In genomic region chr1:94755675-94756074, GRCh38 we compare ENCODE assay signal across 9 cellular contexts.
DNase-seq lines count a peak whose midpoint lies in the region; TF ChIP-seq lines count a peak whose summit lies in the region.
"Had no signal": no experiment of that assay in that cellular context is flagged by ENCODE, and none has a peak within 500 bp of the region (broad histone marks: within the 10 kb centered on the region; RNA-seq: fewer than 3 reads in every experiment).

No MANE protein-coding gene starts in this region.

- peak overlapping the region; percentile 34 for H3K27ac Mint-ChIP-seq in activated CD4-positive, alpha-beta T cell treated with anti-CD3 and anti-CD28 coated beads, Interleukin-2, amount 10 ng/mL, durations not matched to agents 7 days and 5 days
- H3K27ac Mint-ChIP-seq in type B pancreatic cell, result peak overlapping the region; percentile 39

- H3K9me3 ChIP-seq in adrenal gland (replicated peaks in 1 of 3), result no peaks in the 10 kb centered on the region
- H3K9me3 ChIP-seq: BLaER1 had no signal

- peaks cover 2% of the 10 kb centered on the region for H3K9me3 Mint-ChIP-seq in activated CD4-positive, alpha-beta T cell treated with anti-CD3 and anti-CD28 coated beads, Interleukin-2, amount 10 ng/mL, durations not matched to agents 7 days and 5 days
- H3K9me3 Mint-ChIP-seq in type B pancreatic cell, result peaks cover 9% of the 10 kb centered on the region

- peak overlapping the region in 2 of 5 donors; percentile 52 to 61 for H3K27ac ChIP-seq in adrenal gland
- H3K27ac ChIP-seq: BLaER1 had no signal

- H3K4me1 ChIP-seq in adrenal gland (replicated peaks in 1 of 2), result peaks cover 28 to 43% of the 10 kb centered on the region in 2 donors
- H3K4me1 ChIP-seq: BLaER1 had no signal

- peak; percentile 9 for DNase-seq in activated CD4-positive, alpha-beta T cell treated with anti-CD3 and anti-CD28 coated beads, Interleukin-2, amount 10 ng/mL, durations not matched to agents 7 days and 5 days
- no peak for DNase-seq in activated CD4-positive, alpha-beta T cell treated with anti-CD3 and anti-CD28 coated beads, Interleukin-2, amount 50 U/mL, for 48 hours
- DNase-seq in adrenal gland, result peak; percentile 25 to 69 (median 35)
- DNase-seq in iPS-NIHi7 (ENCODE audit: extremely low spot score), result peak; percentile 29
- no peak for DNase-seq in type B pancreatic cell (ENCODE audit: extremely low spot score, unreplicated experiment)
- no peak for DNase-seq in NCI-H1092 treated with DMSO at 0.1 percent for 48 hours (lab: John Stamatoyannopoulos, UW)
- DNase-seq in HEK293T (ENCODE audit: extremely low spot score), result no peak
- no peak for DNase-seq in superior temporal gyrus (ENCODE audit: extremely low spot score)

- H3K4me3 ChIP-seq in adrenal gland, result no peak overlapping the region
- H3K4me3 ChIP-seq: BLaER1 had no signal

- TF ChIP-seq CTCF in adrenal gland (IDR thresholded peaks at IDR 0.05) (no peak), type B pancreatic cell (conservative IDR thresholded peaks at IDR 0.05) (no peak)

- TF ChIP-seq POLR2A in adrenal gland (IDR thresholded peaks at IDR 0.05), result no peak

- intact Hi-C loops in adrenal gland (cut with DNase I), result no loop called here

- WGBS in adrenal gland, 4 donors, result 36 to 43% (median 38%) methylated on average over 5 to 7 of the region's 7 CpGs

- CTCF ChIA-PET in activated CD4-positive, alpha-beta T cell treated with anti-CD3 and anti-CD28 coated beads, Interleukin-2, amount 10 ng/mL, durations not matched to agents 7 days and 5 days (lab: Charles Lee), result interaction anchor here (0.8 kb wide), 1 partner anchor 18 kb away, joined by 3 read pairs; no protein-coding TSS in a partner anchor
- CTCF ChIA-PET in HEK293T (lab: Yijun Ruan, JAX), result no interaction called here

- H3K36me3 Mint-ChIP-seq in activated CD4-positive, alpha-beta T cell treated with anti-CD3 and anti-CD28 coated beads, Interleukin-2, amount 10 ng/mL, durations not matched to agents 7 days and 5 days (ENCODE audit: low read depth), result no peaks in the 10 kb centered on the region
- H3K36me3 Mint-ChIP-seq in type B pancreatic cell, result peaks cover 5% of the 10 kb centered on the region

- peaks cover 8% of the 10 kb centered on the region for H3K4me1 Mint-ChIP-seq in activated CD4-positive, alpha-beta T cell treated with anti-CD3 and anti-CD28 coated beads, Interleukin-2, amount 10 ng/mL, durations not matched to agents 7 days and 5 days
- H3K4me1 Mint-ChIP-seq in type B pancreatic cell (ENCODE audit: unreplicated experiment), result peaks cover 36% of the 10 kb centered on the region

- POLR2A ChIA-PET in activated CD4-positive, alpha-beta T cell treated with anti-CD3 and anti-CD28 coated beads, Interleukin-2, amount 10 ng/mL, durations not matched to agents 7 days and 5 days (lab: Charles Lee), result no interaction called here
- POLR2A ChIA-PET in HEK293T (lab: Yijun Ruan, JAX), result no interaction called here

- H3K27me3 Mint-ChIP-seq in activated CD4-positive, alpha-beta T cell treated with anti-CD3 and anti-CD28 coated beads, Interleukin-2, amount 10 ng/mL, durations not matched to agents 7 days and 5 days, result peaks cover 7% of the 10 kb centered on the region
- no peaks in the 10 kb centered on the region for H3K27me3 Mint-ChIP-seq in type B pancreatic cell

- no peaks in the 10 kb centered on the region for H3K27me3 ChIP-seq in adrenal gland
- H3K27me3 ChIP-seq: BLaER1 had no signal

- H3K36me3 ChIP-seq in adrenal gland (replicated peaks in 1 of 2), result no peaks in the 10 kb centered on the region
- H3K36me3 ChIP-seq: BLaER1 had no signal

- H3K4me3 Mint-ChIP-seq in activated CD4-positive, alpha-beta T cell treated with anti-CD3 and anti-CD28 coated beads, Interleukin-2, amount 10 ng/mL, durations not matched to agents 7 days and 5 days, result no peak overlapping the region
- H3K4me3 Mint-ChIP-seq in type B pancreatic cell, result peak overlapping the region; percentile 25

TF ChIP-seq in HEK293T, 16 proteins besides CTCF, POLR2A, EP300 and RAD21:
- TF ChIP-seq FOXK2 (IDR thresholded peaks at IDR 0.05), result no peak
- TF ChIP-seq LEF1 (IDR thresholded peaks at IDR 0.05; ENCODE audit: borderline replicate concordance), result no peak
- no peak for TF ChIP-seq HDGF (IDR thresholded peaks at IDR 0.05; ENCODE audit: borderline replicate concordance)
- TF ChIP-seq NFRKB (IDR thresholded peaks at IDR 0.05), result no peak
- TF ChIP-seq L3MBTL2 (conservative IDR thresholded peaks at IDR 0.05), result no peak
- no peak for TF ChIP-seq PKNOX1 (IDR thresholded peaks at IDR 0.05)
- no peak for TF ChIP-seq ELF4 (IDR thresholded peaks at IDR 0.05)
- no peak for TF ChIP-seq ARNT (IDR thresholded peaks at IDR 0.05)

Comparison
In these comparisons a context has a peak if more than half of its experiments do, and no peak if none do; other contexts are left out.
1. DNase-seq: peak in activated CD4-positive, alpha-beta T cell treated with anti-CD3 and anti-CD28 coated beads, Interleukin-2, amount 10 ng/mL, durations not matched to agents 7 days and 5 days (single experiment), adrenal gland (7 of 7) and iPS-NIHi7 (single experiment); none in activated CD4-positive, alpha-beta T cell treated with anti-CD3 and anti-CD28 coated beads, Interleukin-2, amount 50 U/mL, for 48 hours (0 of 2), type B pancreatic cell (single experiment), NCI-H1092 treated with DMSO at 0.1 percent for 48 hours (single experiment), HEK293T (single experiment) and superior temporal gyrus (single experiment).